21 cellular contexts compared by ENCODE assay signal in genomic region chr5:173245319-173246134, GRCh38. TPM values are rescaled to one million over a fixed set of nuclear protein-coding genes. Genes with fewer than 3 reads are reported as not detected.
DNase-seq lines count a peak whose midpoint lies in the region; ATAC-seq and TF ChIP-seq lines count a peak whose summit lies in the region.
"Had no signal": no experiment of that assay in that cellular context is flagged by ENCODE, and none has a peak within 500 bp of the region (broad histone marks: within the 10 kb centered on the region; RNA-seq: fewer than 3 reads in every experiment).

No MANE protein-coding gene starts in this region.

- peaks cover 17% of the 10 kb centered on the region for H3K4me1 Mint-ChIP-seq in endodermal cell
- H3K4me1 Mint-ChIP-seq in stimulated activated naive B cell treated with anti-CD40 and anti-IgM and Interleukin-4, amounts not matched to agents 10 μg/mL and 1 μg/mL and 100 μg/mL, for 72 hours, result peaks cover 8 to 11% of the 10 kb centered on the region in 2 donors

- H3K27me3 Mint-ChIP-seq in endodermal cell (ENCODE audit: insufficient read depth), result peaks cover 99% of the 10 kb centered on the region
- H3K27me3 Mint-ChIP-seq in stimulated activated naive B cell treated with anti-CD40 and anti-IgM and Interleukin-4, amounts not matched to agents 10 μg/mL and 1 μg/mL and 100 μg/mL, for 72 hours, result peaks cover 81 to 90% of the 10 kb centered on the region in 2 donors

- H3K9me3 ChIP-seq in endodermal cell (ENCODE audit: control insufficient read depth, low read length), result no peaks in the 10 kb centered on the region
- H3K9me3 ChIP-seq: colonic mucosa, gastroesophageal sphincter, mucosa of descending colon, testis had no signal

- H3K27ac Mint-ChIP-seq in endodermal cell, result peak overlapping the region; percentile 70
- peak overlapping the region; percentile 62 for H3K27ac Mint-ChIP-seq in stimulated activated naive B cell treated with anti-CD40 and anti-IgM and Interleukin-4, amounts not matched to agents 10 μg/mL and 1 μg/mL and 100 μg/mL, for 72 hours

- H3K4me3 ChIP-seq in endodermal cell (ENCODE audit: low read length), result peak overlapping the region; percentile 41
- H3K4me3 ChIP-seq: colonic mucosa, gastroesophageal sphincter, mucosa of descending colon had no signal

- DNase-seq in Right ventricle myocardium inferior (ENCODE audit: missing footprints) (no peak), cardiac septum (ENCODE audit: low spot score) (no peak), endodermal cell (peak; percentile 89), islet precursor cell (peak; percentile 60), glomerular visceral epithelial cell (ENCODE audit: extremely low spot score) (no peak)
- no peak for DNase-seq in stimulated activated naive B cell treated with anti-CD40 and anti-IgM and Interleukin-4, amounts not matched to agents 10 μg/mL and 1 μg/mL and 100 μg/mL, for 72 hours
- DNase-seq in stimulated activated CD4-positive, alpha-beta T cell treated with anti-CD3 and anti-CD28 coated beads, Interleukin-2, amount 100 ng/mL, for 24 hours, result no peak
- DNase-seq: activated CD4-positive, CD25-positive, alpha-beta regulatory T cell; activated naive CD4-positive, alpha-beta T cell treated with Interleukin-2 at 50 U/mL for 16 hours; colonic mucosa; mucosa of descending colon; NCI-H1930; NCI-H446; occipital lobe; SHP77 treated with DMSO at 0.1 percent for 48 hours; stimulated activated CD4-positive, alpha-beta T cell treated with anti-CD3 and anti-CD28 coated beads, Interleukin-4, amount 100 ng/mL, for 24 hours; testis had no signal

- H3K36me3 Mint-ChIP-seq in endodermal cell (ENCODE audit: low read depth), result no peaks in the 10 kb centered on the region
- no peaks in the 10 kb centered on the region for H3K36me3 Mint-ChIP-seq in stimulated activated naive B cell treated with anti-CD40 and anti-IgM and Interleukin-4, amounts not matched to agents 10 μg/mL and 1 μg/mL and 100 μg/mL, for 72 hours

- intact Hi-C loops in Right ventricle myocardium inferior (cut with DNase I) (loop anchor here (2.0 kb wide), 1 partner anchor 19 kb away; no protein-coding TSS in a partner anchor), cardiac septum (cut with DNase I) (loop anchor here (2.0 kb wide), 1 partner anchor 33 kb away; no protein-coding TSS in a partner anchor)

- peaks cover 100% of the 10 kb centered on the region for H3K27me3 ChIP-seq in endodermal cell (ENCODE audit: control insufficient read depth, insufficient read depth, low read length, poor library complexity, severe bottlenecking)

- no peaks in the 10 kb centered on the region for H3K36me3 ChIP-seq in endodermal cell (ENCODE audit: control insufficient read depth, insufficient read depth, low read length)
- H3K36me3 ChIP-seq: colonic mucosa, gastroesophageal sphincter had no signal

- no peak overlapping the region for H3K27ac ChIP-seq in endodermal cell (ENCODE audit: low read depth, low read length)
- H3K27ac ChIP-seq: colonic mucosa, gastroesophageal sphincter, testis had no signal

- no peak for TF ChIP-seq CTCF in endodermal cell (conservative IDR thresholded peaks at IDR 0.05)

- peaks cover 9% of the 10 kb centered on the region for H3K4me1 ChIP-seq in endodermal cell (ENCODE audit: control insufficient read depth, insufficient read depth, low read length)
- H3K4me1 ChIP-seq: colonic mucosa had no signal

- H3K4me3 Mint-ChIP-seq in endodermal cell, result peak overlapping the region; percentile 58
- no peak overlapping the region for H3K4me3 Mint-ChIP-seq in stimulated activated naive B cell treated with anti-CD40 and anti-IgM and Interleukin-4, amounts not matched to agents 10 μg/mL and 1 μg/mL and 100 μg/mL, for 72 hours

- ATAC-seq in Right ventricle myocardium inferior, result peak; percentile 55
- no peak for ATAC-seq in stimulated activated naive B cell treated with anti-CD40 and anti-IgM and Interleukin-4, amounts not matched to agents 10 μg/mL and 1 μg/mL and 100 μg/mL, for 72 hours (replicated peaks)
- no peak for ATAC-seq in HG03139 (IDR thresholded peaks at IDR 0.05; ENCODE audit: unreplicated experiment)
- ATAC-seq: gastroesophageal sphincter, mucosa of descending colon had no signal

- H3K9ac ChIP-seq in endodermal cell (ENCODE audit: extremely low read depth, low read length, poor library complexity, severe bottlenecking), result no peak overlapping the region

- H3K9me3 Mint-ChIP-seq in endodermal cell, result no peaks in the 10 kb centered on the region
- H3K9me3 Mint-ChIP-seq in stimulated activated naive B cell treated with anti-CD40 and anti-IgM and Interleukin-4, amounts not matched to agents 10 μg/mL and 1 μg/mL and 100 μg/mL, for 72 hours, result no peaks in the 10 kb centered on the region

- 3 to 4% methylated on average over 33 to 53 of the region's 53 CpGs for WGBS in endodermal cell (ENCODE audit: insufficient coverage in 1 of 2, insufficient read length in 1 of 2), 2 experiments

RNA-seq across cellular contexts. Expression of gene NKX2-5, which starts 10.5 kb away (rescaled TPM):
- total RNA-seq in Right ventricle myocardium inferior (261 TPM), cardiac septum (157 TPM), endodermal cell (under 1 TPM; 0.33 to 0.37 TPM)
- polyA plus RNA-seq in endodermal cell (2013, experiment 1 of 2), result 0.75 TPM
- polyA plus RNA-seq in endodermal cell (2013, experiment 2 of 2), result 1.1 TPM
- total RNA-seq: colonic mucosa; gastroesophageal sphincter; mucosa of descending colon; occipital lobe; T-helper 2 cell treated with Interferon-gamma antibody and Interleukin-4, amounts not matched to agents 100 ng/mL and 5 ng/mL, for 36 hours had no signal
- polyA plus RNA-seq: keratinocyte had no signal

Comparison
In these comparisons a context has a peak if more than half of its experiments do, and no peak if none do; other contexts are left out.
1. DNase-seq: peak in endodermal cell (single experiment) and islet precursor cell (single experiment); none in Right ventricle myocardium inferior (single experiment), cardiac septum (single experiment), stimulated activated naive B cell treated with anti-CD40 and anti-IgM and Interleukin-4, amounts not matched to agents 10 μg/mL and 1 μg/mL and 100 μg/mL, for 72 hours (single experiment), stimulated activated CD4-positive, alpha-beta T cell treated with anti-CD3 and anti-CD28 coated beads, Interleukin-2, amount 100 ng/mL, for 24 hours (0 of 2) and glomerular visceral epithelial cell (single experiment).
2. RNA of gene NKX2-5, which starts 10.5 kb away (total RNA-seq): 261 TPM in Right ventricle myocardium inferior (single experiment) and 157 TPM in cardiac septum (single experiment); 0.33 to 0.37 TPM in endodermal cell; every median in the first group is over 100 times any median in the second.